ENCODE assay signal across 8 cellular contexts in genomic region chr5:65663804-65664521, GRCh38. TPM values are rescaled to one million over a fixed set of nuclear protein-coding genes. Genes with fewer than 3 reads are reported as not detected.
A peak's percentile ranks its signal among the peaks of the same experiment; 100 is the strongest.
DNase-seq lines count a peak whose midpoint lies in the region; ATAC-seq and TF ChIP-seq lines count a peak whose summit lies in the region.
"Had no signal": no experiment of that assay in that cellular context is flagged by ENCODE, and none has a peak within 500 bp of the region (broad histone marks: within the 10 kb centered on the region; RNA-seq: fewer than 3 reads in every experiment).

No MANE protein-coding gene starts in this region.

- ATAC-seq in HG03159 (IDR thresholded peaks at IDR 0.05; ENCODE audit: unreplicated experiment) = no peak
- ATAC-seq in omental fat pad (ENCODE audit: low FRiP score) = no peak
- ATAC-seq in activated naive CD4-positive, alpha-beta T cell treated with anti-CD3 and anti-CD28 coated beads, Interleukin-2, amount 50 U/mL, for 72 hours = no peak

- DNase-seq in HT-29 (ENCODE audit: low spot score) (peak; percentile 49), fibroblast of mammary gland (ENCODE audit: low read depth) (peak; percentile 28), omental fat pad (ENCODE audit: low spot score) (no peak)
- DNase-seq in activated naive CD4-positive, alpha-beta T cell treated with anti-CD3 and anti-CD28 coated beads, Interleukin-2, amount 50 U/mL, for 72 hours (ENCODE audit: low spot score in 2 of 2) = no peak
- DNase-seq: NCI-H2029; stimulated activated naive CD4-positive, alpha-beta T cell treated with Interleukin-2 at 50 U/mL for 16 hours had no signal

- TF ChIP-seq CTCF in 22Rv1 (IDR thresholded peaks at IDR 0.05) = peak; percentile 58
- peak; percentile 55 for TF ChIP-seq CTCF in fibroblast of mammary gland (conservative IDR thresholded peaks at IDR 0.05; ENCODE audit: control insufficient read depth, insufficient read depth, low read depth, low read length)
- TF ChIP-seq CTCF in omental fat pad (IDR thresholded peaks at IDR 0.05) = no peak

- peak overlapping the region in 1 of 2 donors; percentile 1 for H3K27ac Mint-ChIP-seq in activated naive CD4-positive, alpha-beta T cell treated with anti-CD3 and anti-CD28 coated beads, Interleukin-2, amount 50 U/mL, for 72 hours

- no peak overlapping the region for H3K27ac ChIP-seq in 22Rv1

- peaks cover 0 to 4% of the 10 kb centered on the region in 2 donors for H3K36me3 Mint-ChIP-seq in activated naive CD4-positive, alpha-beta T cell treated with anti-CD3 and anti-CD28 coated beads, Interleukin-2, amount 50 U/mL, for 72 hours

- no peaks in the 10 kb centered on the region for H3K9me3 Mint-ChIP-seq in activated naive CD4-positive, alpha-beta T cell treated with anti-CD3 and anti-CD28 coated beads, Interleukin-2, amount 50 U/mL, for 72 hours

- H3K4me3 ChIP-seq in fibroblast of mammary gland (ENCODE audit: control insufficient read depth, low read depth, low read length) = no peak overlapping the region

RNA-seq across cellular contexts. Expression of gene SHLD3, which starts 39.1 kb away (rescaled TPM):
- total RNA-seq in HT-29 (2014; rRNA removed; shearing (Covaris generic)) = 1.8 and 2.5 TPM in 2 replicates
- 1 to 10 TPM; 2.3 to 4.1 (median 3.4) TPM for total RNA-seq in omental fat pad
- 1 to 10 TPM; 1.9 to 5.0 TPM for total RNA-seq in activated naive CD4-positive, alpha-beta T cell treated with anti-CD3 and anti-CD28 coated beads, Interleukin-2, amount 50 U/mL, for 72 hours

RNA-seq across cellular contexts. Expression of gene TRAPPC13, which starts 39.1 kb away (rescaled TPM):
- total RNA-seq in HT-29 (2014; rRNA removed; shearing (Covaris generic)) = 10.5 and 14.0 TPM in 2 replicates
- 10 to 100 TPM; 10.2 to 16.1 (median 12.4) TPM for total RNA-seq in omental fat pad
- 10 to 100 TPM; 17.8 to 39.8 TPM for total RNA-seq in activated naive CD4-positive, alpha-beta T cell treated with anti-CD3 and anti-CD28 coated beads, Interleukin-2, amount 50 U/mL, for 72 hours

RNA-seq across cellular contexts. Expression of gene TRIM23, which starts 39.8 kb away (rescaled TPM):
- total RNA-seq in HT-29 (2014; rRNA removed; shearing (Covaris generic)) = 3.8 and 4.4 TPM in 2 replicates
- total RNA-seq in omental fat pad = 10 to 100 TPM in 3 of 4 donors, 1 to 10 TPM in 1; 9.1 to 19.4 (median 14.6) TPM
- total RNA-seq in activated naive CD4-positive, alpha-beta T cell treated with anti-CD3 and anti-CD28 coated beads, Interleukin-2, amount 50 U/mL, for 72 hours = 10 to 100 TPM in 1 of 2 donors, 1 to 10 TPM in 1; 4.9 to 11.0 TPM

RNA-seq across cellular contexts. Expression of gene SGTB, which starts 57.9 kb away (rescaled TPM):
- total RNA-seq in HT-29 (2014; rRNA removed; shearing (Covaris generic)) = 0.97 and 1.2 TPM in 2 replicates
- 10 to 100 TPM in 2 of 4 donors, 1 to 10 TPM in 2; 5.7 to 12.6 (median 10.4) TPM for total RNA-seq in omental fat pad
- 10 to 100 TPM; 19.1 to 23.4 TPM for total RNA-seq in activated naive CD4-positive, alpha-beta T cell treated with anti-CD3 and anti-CD28 coated beads, Interleukin-2, amount 50 U/mL, for 72 hours

RNA-seq across cellular contexts. Expression of gene NLN, which starts 58.0 kb away (rescaled TPM):
- 19.6 and 22.8 TPM in 2 replicates for total RNA-seq in HT-29 (2014; rRNA removed; shearing (Covaris generic))
- 10 to 100 TPM in 3 of 4 donors, 1 to 10 TPM in 1; 8.4 to 31.6 (median 14.5) TPM for total RNA-seq in omental fat pad
- total RNA-seq in activated naive CD4-positive, alpha-beta T cell treated with anti-CD3 and anti-CD28 coated beads, Interleukin-2, amount 50 U/mL, for 72 hours = 10 to 100 TPM; 12.7 to 27.8 TPM

Comparison
In these comparisons a context has a peak if more than half of its experiments do, and no peak if none do; other contexts are left out.
1. CTCF ChIP-seq: peak in 22Rv1 (single experiment) and fibroblast of mammary gland (single experiment); none in omental fat pad (0 of 3).
2. DNase-seq: peak in HT-29 (single experiment) and fibroblast of mammary gland (single experiment); none in omental fat pad (single experiment) and activated naive CD4-positive, alpha-beta T cell treated with anti-CD3 and anti-CD28 coated beads, Interleukin-2, amount 50 U/mL, for 72 hours (0 of 2).